Comparison of ENCODE assay signal across 21 cellular contexts in the genomic region with DNA sequence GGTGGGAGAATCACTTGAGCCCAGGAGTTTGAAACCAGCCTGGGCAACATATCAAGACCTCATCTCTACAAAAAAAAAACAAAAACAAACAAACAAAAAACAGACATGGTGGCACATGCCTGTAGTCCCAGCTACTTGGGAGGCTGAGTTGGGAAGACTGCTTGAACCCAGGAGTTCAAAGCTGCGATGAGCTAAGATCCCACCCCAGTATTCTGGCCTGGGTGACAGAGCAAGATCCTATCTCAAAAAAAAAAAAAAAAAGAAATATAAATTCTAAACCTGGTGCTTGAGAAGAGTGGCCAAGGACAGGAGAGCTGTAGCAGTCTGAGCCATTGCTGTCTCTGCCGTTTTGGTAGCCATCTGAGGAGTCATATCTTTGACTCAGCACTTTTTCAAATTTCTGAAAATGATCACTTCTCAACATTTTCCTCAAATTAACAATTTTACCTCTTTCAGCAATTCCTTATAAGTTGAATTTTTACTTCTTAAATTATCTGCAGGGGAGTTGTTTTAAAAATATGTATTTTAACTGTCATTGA. TPM values are rescaled to one million over a fixed set of nuclear protein-coding genes. Genes with fewer than 3 reads are reported as not detected.
DNase-seq lines count a peak whose midpoint lies in the region; ATAC-seq, FAIRE-seq and TF ChIP-seq lines count a peak whose summit lies in the region.
"Had no signal": no experiment of that assay in that cellular context is flagged by ENCODE, and none has a peak within 500 bp of the region (broad histone marks: within the 10 kb centered on the region; RNA-seq: fewer than 3 reads in every experiment).

No MANE protein-coding gene starts in this region.

- H3K79me2 ChIP-seq in DOHH2 (ENCODE audit: control insufficient read depth, low read length), result peaks cover 27% of the 10 kb centered on the region
- H3K79me2 ChIP-seq in SU-DHL-6 (ENCODE audit: insufficient read depth, low read length), result peaks cover 22% of the 10 kb centered on the region

- 77% methylated on average over 2 of the region's 2 CpGs for WGBS in A549 (ENCODE audit: missing lambda C conversion rate)
- 74 to 83% methylated on average over 2 of the region's 2 CpGs for WGBS in heart right ventricle, 2 donors

- peak overlapping the region; percentile 58; the same call in 2 of the 3 replicates for H3K4me2 ChIP-seq in A549
- H3K4me2 ChIP-seq in DOHH2 (ENCODE audit: low read length), result peak overlapping the region; percentile 36
- peak overlapping the region; percentile 9 for H3K4me2 ChIP-seq in SU-DHL-6 (ENCODE audit: low read depth, low read length, poor library complexity, severe bottlenecking)

- H3K4me3 ChIP-seq in A549, result no peak overlapping the region
- H3K4me3 ChIP-seq in DOHH2 (ENCODE audit: low read length), result no peak overlapping the region
- no peak overlapping the region for H3K4me3 ChIP-seq in SU-DHL-6 (ENCODE audit: insufficient read depth, low read length, poor library complexity, severe bottlenecking)
- H3K4me3 ChIP-seq in heart right ventricle, result no peak overlapping the region
- no peak overlapping the region for H3K4me3 ChIP-seq in Peyer's patch
- H3K4me3 ChIP-seq: ovary, tibial artery had no signal

- no peak overlapping the region for H2AFZ ChIP-seq in SU-DHL-6 (ENCODE audit: low read depth, low read length, severe bottlenecking)

- POLR2A ChIA-PET in A549 (lab: Yijun Ruan, JAX), result interaction anchor here (1.1 to 3.1 kb wide), 2 partner anchors 37 to 74 kb away, joined by 6 to 19 read pairs; partner anchors contain the start of gene RAB11A

- TF ChIP-seq EP300 in A549 (IDR thresholded peaks at IDR 0.05), result no peak

- H3K9ac ChIP-seq in SU-DHL-6 (ENCODE audit: low read length), result no peak overlapping the region

- H4K20me1 ChIP-seq in DOHH2 (ENCODE audit: control insufficient read depth, insufficient read depth, low read depth, low read length) (no peaks in the 10 kb centered on the region), SU-DHL-6 (ENCODE audit: low read depth, low read length) (no peaks in the 10 kb centered on the region)

- H3F3A ChIP-seq in DOHH2 (ENCODE audit: control insufficient read depth, insufficient read depth) (peaks cover 17% of the 10 kb centered on the region), SU-DHL-6 (ENCODE audit: insufficient read depth) (peaks cover 27% of the 10 kb centered on the region)

- FAIRE-seq in A549 (lab: Jason Lieb, UNC), result no peak

- peaks cover 27% of the 10 kb centered on the region for H3K4me1 ChIP-seq in A549
- H3K4me1 ChIP-seq in DOHH2 (ENCODE audit: control insufficient read depth, low read length), result peaks cover 49% of the 10 kb centered on the region
- peaks cover 0 to 28% (median 9%) of the 10 kb centered on the region in 9 donors for H3K4me1 ChIP-seq in heart right ventricle
- peaks cover 0 to 10% (median 2%) of the 10 kb centered on the region in 4 donors for H3K4me1 ChIP-seq in Peyer's patch

- H3K9me2 ChIP-seq in DOHH2 (replicated peaks; ENCODE audit: control insufficient read depth, low read length) (no peaks in the 10 kb centered on the region), SU-DHL-6 (replicated peaks; ENCODE audit: insufficient read depth, low read length) (no peaks in the 10 kb centered on the region)

- DNase-seq in A549 (ENCODE audit: low read depth in 1 of 2, low spot score in 1 of 2) (no peak), erythroblast (lab: John Stamatoyannopoulos, UW) (peak; percentile 67 to 77), heart right ventricle (no peak), NCI-H510A (lab: John Stamatoyannopoulos, UW) (no peak), GM03348 (ENCODE audit: low spot score) (no peak), Peyer's patch (no peak)
- DNase-seq: activated CD4-positive, alpha-beta T cell treated with anti-CD3 and anti-CD28 coated beads, Interleukin-2, amount 10 ng/mL, durations not matched to agents 7 days and 5 days; activated naive CD4-positive, alpha-beta T cell treated with anti-CD3 and anti-CD28 coated beads, Interleukin-2, amount 50 U/mL, for 16 hours; activated T-cell treated with anti-CD3 and anti-CD28 coated beads, Interleukin-2, amount 50 U/mL, for 1 hour; DMS79; effector CD8-positive, alpha-beta T cell; Karpas-422; naive thymus-derived CD8-positive, alpha-beta T cell; NCI-H524; ovary; SHP77; stimulated activated CD4-positive, alpha-beta T cell treated with anti-CD3 and anti-CD28 coated beads, Interleukin-1b, Interleukin-23, amount 100 ng/mL, for 48 hours; stimulated activated naive CD8-positive, alpha-beta T cell treated with anti-CD3 and anti-CD28 coated beads, Interleukin-15, Interleukin-2, amounts not matched to agents 100 U/mL and 50 U/mL, for 24 hours; tibial artery had no signal

- H3K9me3 ChIP-seq in A549, result no peaks in the 10 kb centered on the region
- no peaks in the 10 kb centered on the region for H3K9me3 ChIP-seq in DOHH2 (ENCODE audit: control insufficient read depth, insufficient read depth, low read length)
- H3K9me3 ChIP-seq in SU-DHL-6 (ENCODE audit: insufficient read depth, low read length), result no peaks in the 10 kb centered on the region
- no peaks in the 10 kb centered on the region for H3K9me3 ChIP-seq in heart right ventricle
- H3K9me3 ChIP-seq in Peyer's patch, result no peaks in the 10 kb centered on the region
- H3K9me3 ChIP-seq: ovary, tibial artery had no signal

- no peak for TF ChIP-seq RAD21 in A549 (conservative IDR thresholded peaks at IDR 0.05 in 1 of 2, IDR thresholded peaks at IDR 0.05 in 1 of 2)

- no peaks in the 10 kb centered on the region for H3K27me3 ChIP-seq in DOHH2 (ENCODE audit: control insufficient read depth, low read length)
- no peaks in the 10 kb centered on the region for H3K27me3 ChIP-seq in SU-DHL-6 (ENCODE audit: low read length)
- H3K27me3 ChIP-seq in heart right ventricle, result no peaks in the 10 kb centered on the region
- no peaks in the 10 kb centered on the region for H3K27me3 ChIP-seq in Peyer's patch
- H3K27me3 ChIP-seq: ovary, tibial artery had no signal

- TF ChIP-seq CTCF in A549 (IDR thresholded peaks at IDR 0.05), result no peak
- TF ChIP-seq CTCF in DOHH2 (IDR thresholded peaks at IDR 0.05; ENCODE audit: low read depth, low read length, poor library complexity, severe bottlenecking), result no peak
- TF ChIP-seq CTCF in SU-DHL-6 (IDR thresholded peaks at IDR 0.05; ENCODE audit: insufficient read depth, low read length, poor library complexity, severe bottlenecking), result no peak
- no peak for TF ChIP-seq CTCF in heart right ventricle (IDR thresholded peaks at IDR 0.05)
- TF ChIP-seq CTCF in Peyer's patch (IDR thresholded peaks at IDR 0.05), result no peak

- intact Hi-C loops in heart right ventricle (cut with DNase I), result no loop called here

- no peak for TF ChIP-seq POLR2A in A549 (IDR thresholded peaks at IDR 0.05; ENCODE audit: low read length)
- TF ChIP-seq POLR2A in erythroblast (IDR thresholded peaks at IDR 0.05; ENCODE audit: low read length), result no peak
- no peak for TF ChIP-seq POLR2A in Peyer's patch (IDR thresholded peaks at IDR 0.05)

- CTCF ChIA-PET in A549 (lab: Yijun Ruan, JAX), result interaction anchor here (0.9 to 2.9 kb wide), 4 partner anchors 28 to 61 kb away, joined by 3 to 13 read pairs (median 8); no protein-coding TSS in a partner anchor

- H3K27ac ChIP-seq in A549, result peak overlapping the region in 1 of 2 experiments; percentile 71; a peak in 3 of 6 replicates
- H3K27ac ChIP-seq in DOHH2 (ENCODE audit: low read depth, low read length), result no peak overlapping the region
- H3K27ac ChIP-seq in SU-DHL-6 (ENCODE audit: low read depth, low read length), result no peak overlapping the region
- H3K27ac ChIP-seq in heart right ventricle, result no peak overlapping the region
- no peak overlapping the region for H3K27ac ChIP-seq in Peyer's patch
- H3K27ac ChIP-seq: ovary, tibial artery had no signal

- ATAC-seq in A549 (no peak), heart right ventricle (no peak)
- ATAC-seq: naive thymus-derived CD8-positive, alpha-beta T cell; stimulated activated naive CD8-positive, alpha-beta T cell treated with anti-CD3 and anti-CD28 coated beads, Interleukin-15, Interleukin-2, amounts not matched to agents 100 U/mL and 50 U/mL, for 24 hours had no signal

- peaks cover 5% of the 10 kb centered on the region for H3K36me3 ChIP-seq in DOHH2 (ENCODE audit: control insufficient read depth, low read length)
- no peaks in the 10 kb centered on the region for H3K36me3 ChIP-seq in SU-DHL-6 (ENCODE audit: low read length)
- no peaks in the 10 kb centered on the region for H3K36me3 ChIP-seq in heart right ventricle
- H3K36me3 ChIP-seq in Peyer's patch, result no peaks in the 10 kb centered on the region
- H3K36me3 ChIP-seq: ovary, tibial artery had no signal

TF ChIP-seq in A549, 52 proteins besides CTCF, POLR2A, EP300 and RAD21:
- TF ChIP-seq MYC (IDR thresholded peaks at IDR 0.05; ENCODE audit: borderline replicate concordance, low read length) (no peak), MAFK (IDR thresholded peaks at IDR 0.05; ENCODE audit: partially characterized antibody) (peak; percentile 95), NFE2L2 (conservative IDR thresholded peaks at IDR 0.05; ENCODE audit: low read length) (peak; percentile 32; the same call in 1 of the 2 replicates)

RNA-seq across cellular contexts. Expression of gene DENND4A, which starts 3.6 kb away (rescaled TPM):
- polyA plus RNA-seq in A549 (2011; rRNA removed), result 16.8 and 18.7 TPM in 2 replicates
- 1.7 and 2.2 TPM in 2 replicates for polyA plus RNA-seq in A549 (2012; cell fraction: cytosol; rRNA removed)
- 1.7 and 2.3 TPM in 2 replicates for polyA plus RNA-seq in A549 (2012; cell fraction: nucleus; rRNA removed)
- 5.6 to 6.0 TPM (median 6.0 TPM) in 3 replicates for polyA plus RNA-seq in A549 (2017; fragmentation: RNase III; extraction: RNeasy Plus Mini Kit Qiagen cat#74134 plus additional on column Dnase treatment)
- polyA minus RNA-seq in A549 (2011; rRNA and poly(A)+ RNA removed), result 26.0 and 29.0 TPM in 2 replicates
- total RNA-seq in heart right ventricle, result 10 to 100 TPM; 12.4 to 23.8 (median 16.9) TPM
- 1 to 10 TPM; 3.2 to 5.0 TPM for polyA plus RNA-seq in heart right ventricle
- 10 to 100 TPM; 16.6 to 70.1 (median 24.5) TPM for total RNA-seq in Peyer's patch

Comparison
In these comparisons a context has a peak if more than half of its experiments do, and no peak if none do; other contexts are left out.
1. DNase-seq: peak in erythroblast (2 of 2); none in A549 (0 of 2), heart right ventricle (0 of 2), NCI-H510A (single experiment), GM03348 (single experiment) and Peyer's patch (0 of 3).
2. Peak in every context shown above with its lines, with median percentiles within 50 percentile points of each other: H3K4me2 ChIP-seq.